ENCODE assay signal across 10 cellular contexts in genomic region chr6:137874204-137875001, GRCh38. TPM values are rescaled to one million over a fixed set of nuclear protein-coding genes. Genes with fewer than 3 reads are reported as not detected.
DNase-seq lines count a peak whose midpoint lies in the region; ATAC-seq and TF ChIP-seq lines count a peak whose summit lies in the region.
"Had no signal": no experiment of that assay in that cellular context is flagged by ENCODE, and none has a peak within 500 bp of the region (broad histone marks: within the 10 kb centered on the region; RNA-seq: fewer than 3 reads in every experiment).

No MANE protein-coding gene starts in this region.

- peak overlapping the region; percentile 95 for H3K27ac Mint-ChIP-seq in CD4-positive, alpha-beta T cell
- peak overlapping the region; percentile 41 to 96 for H3K27ac Mint-ChIP-seq in natural killer cell

- H3K27me3 ChIP-seq in CD4-positive, alpha-beta T cell (ENCODE audit: control insufficient read depth, insufficient read depth, low read length): no peaks in the 10 kb centered on the region

- H3K9me3 Mint-ChIP-seq in CD4-positive, alpha-beta T cell: no peaks in the 10 kb centered on the region
- H3K9me3 Mint-ChIP-seq in natural killer cell: no peaks in the 10 kb centered on the region

- DNase-seq in CD4-positive, alpha-beta T cell: no peak
- DNase-seq in NCI-H226: peak; percentile 70
- peak; percentile 34 for DNase-seq in dermis blood vessel endothelial cell
- no peak for DNase-seq in natural killer cell
- DNase-seq in NCI-H748 treated with DMSO at 0.1 percent for 48 hours (lab: John Stamatoyannopoulos, UW): no peak
- no peak for DNase-seq in Kasumi-1 (lab: John Stamatoyannopoulos, UW)
- DNase-seq in head of caudate nucleus: no peak
- DNase-seq: DMS79, SW 1271 had no signal

- ATAC-seq in CD4-positive, alpha-beta T cell (ENCODE audit: poor library complexity): no peak
- no peak for ATAC-seq in natural killer cell
- no peak for ATAC-seq in GM18868 (IDR thresholded peaks at IDR 0.05; ENCODE audit: unreplicated experiment)

- CTCF ChIA-PET in CD4-positive, alpha-beta T cell (lab: Charles Lee): interaction anchor here (1.3 to 1.4 kb wide), 2 partner anchors 11 to 166 kb away, joined by 3 read pairs; no protein-coding TSS in a partner anchor

- no peak for TF ChIP-seq CTCF in CD4-positive, alpha-beta T cell (IDR thresholded peaks at IDR 0.05)
- no peak for TF ChIP-seq CTCF in natural killer cell (IDR thresholded peaks at IDR 0.05)

- no peaks in the 10 kb centered on the region for H3K27me3 Mint-ChIP-seq in CD4-positive, alpha-beta T cell
- H3K27me3 Mint-ChIP-seq in natural killer cell (ENCODE audit: low read depth in 2 of 2): no peaks in the 10 kb centered on the region

- peak overlapping the region; percentile 96 for H3K4me3 Mint-ChIP-seq in CD4-positive, alpha-beta T cell
- H3K4me3 Mint-ChIP-seq in natural killer cell: peak overlapping the region; percentile 29

- H3K27ac ChIP-seq in CD4-positive, alpha-beta T cell (ENCODE audit: low read depth, low read length): no peak overlapping the region

- peaks cover 100% of the 10 kb centered on the region for H3K36me3 Mint-ChIP-seq in CD4-positive, alpha-beta T cell (ENCODE audit: low read depth)
- peaks cover 63% of the 10 kb centered on the region for H3K36me3 Mint-ChIP-seq in natural killer cell

- H3K4me1 Mint-ChIP-seq in CD4-positive, alpha-beta T cell (ENCODE audit: low read depth): peaks cover 92% of the 10 kb centered on the region
- H3K4me1 Mint-ChIP-seq in natural killer cell: peaks cover 44 to 62% of the 10 kb centered on the region in 2 donors

- intact Hi-C loops in CD4-positive, alpha-beta T cell (cut with DNase I, micrococcal nuclease): loop anchor here (1.0 to 5.0 kb wide), 2 partner anchors 8 to 238 kb away; no protein-coding TSS in a partner anchor
- intact Hi-C loops in natural killer cell (cut with micrococcal nuclease) (loop anchor here (5.0 kb wide), 1 partner anchor 53 kb away; no protein-coding TSS in a partner anchor), head of caudate nucleus (cut with DNase I) (no loop called here)

- no peaks in the 10 kb centered on the region for H3K9me3 ChIP-seq in CD4-positive, alpha-beta T cell (ENCODE audit: control insufficient read depth, low read length)

- POLR2A ChIA-PET in CD4-positive, alpha-beta T cell (lab: Charles Lee): interaction anchor here (0.8 to 8.4 kb wide), 5 partner anchors 9 to 166 kb away, joined by 3 to 141 read pairs (median 4); no protein-coding TSS in a partner anchor

RNA-seq across cellular contexts. Expression of gene TNFAIP3, which starts 7.3 kb away (rescaled TPM):
- total RNA-seq in CD4-positive, alpha-beta T cell: 1,000 to 10,000 TPM; 3,816 to 3,885 TPM
- total RNA-seq in dermis blood vessel endothelial cell: 5.4 and 13.4 TPM in 2 replicates
- total RNA-seq in natural killer cell: 1,000 to 10,000 TPM; 1,163 to 1,298 (median 1,241) TPM

Comparison
In these comparisons a context has a peak if more than half of its experiments do, and no peak if none do; other contexts are left out.
1. DNase-seq: peak in NCI-H226 (single experiment) and dermis blood vessel endothelial cell (single experiment); none in CD4-positive, alpha-beta T cell (0 of 10), natural killer cell (single experiment), NCI-H748 treated with DMSO at 0.1 percent for 48 hours (single experiment), Kasumi-1 (0 of 2) and head of caudate nucleus (0 of 42).
2. RNA of gene TNFAIP3, which starts 7.3 kb away (total RNA-seq): 3,816 to 3,885 TPM in CD4-positive, alpha-beta T cell and 1,163 to 1,298 TPM in natural killer cell; 5.4 to 13.4 TPM in dermis blood vessel endothelial cell; every median in the first group is over 10 times any median in the second.